In genomic region chr20:1121439-1121838, GRCh38 we compare ENCODE assay signal across 11 cellular contexts. TPM values are rescaled to one million over a fixed set of nuclear protein-coding genes. Genes with fewer than 3 reads are reported as not detected.
DNase-seq lines count a peak whose midpoint lies in the region; ATAC-seq, FAIRE-seq and TF ChIP-seq lines count a peak whose summit lies in the region.
"Had no signal": no experiment of that assay in that cellular context is flagged by ENCODE, and none has a peak within 500 bp of the region (broad histone marks: within the 10 kb centered on the region; RNA-seq: fewer than 3 reads in every experiment).

No MANE protein-coding gene starts in this region.

- CTCF ChIA-PET in CD8-positive, alpha-beta memory T cell (lab: Charles Lee), result interaction anchor here (1.4 kb wide), 1 partner anchor 12 kb away, joined by 3 read pairs; no protein-coding TSS in a partner anchor

- no peak for TF ChIP-seq POLR2A in stomach (IDR thresholded peaks at IDR 0.05)

- 81 to 93% (median 90%) methylated on average over 1 of the region's 1 CpG for WGBS in stomach, 5 donors

- H3K27me3 ChIP-seq in CD8-positive, alpha-beta memory T cell (ENCODE audit: insufficient read depth, low read length, poor library complexity, severe bottlenecking), result no peaks in the 10 kb centered on the region
- no peaks in the 10 kb centered on the region for H3K27me3 ChIP-seq in muscle layer of duodenum (ENCODE audit: low read depth, low read length)
- no peaks in the 10 kb centered on the region for H3K27me3 ChIP-seq in stomach
- H3K27me3 ChIP-seq in HAP-1 (ENCODE audit: low read depth), result no peaks in the 10 kb centered on the region

- peak overlapping the region; percentile 52 to 97 (median 73) for H3K4me3 Mint-ChIP-seq in CD8-positive, alpha-beta memory T cell
- peak overlapping the region; percentile 93 for H3K4me3 Mint-ChIP-seq in activated T-helper 17 cell treated with anti-CD3 and anti-CD28 coated beads, Interleukin-2, amount 50 U/mL, for 72 hours

- FAIRE-seq in kidney (lab: Jason Lieb, UNC), result no peak

- TF ChIP-seq CTCF in stomach (IDR thresholded peaks at IDR 0.05), result no peak
- TF ChIP-seq CTCF in kidney (IDR thresholded peaks at IDR 0.05; ENCODE audit: borderline replicate concordance, extremely low read depth, insufficient read depth), result no peak

- in situ Hi-C loops in HAP-1 (cut with MboI; ENCODE audit: low sequenced_read_pairs), result loop anchor here (25.0 kb wide), 1 partner anchor 341 kb away; the partner anchor contains the start of gene NSFL1C

- H3K9me3 ChIP-seq in CD8-positive, alpha-beta memory T cell (ENCODE audit: low read length), result no peaks in the 10 kb centered on the region
- H3K9me3 ChIP-seq in muscle layer of duodenum (ENCODE audit: control insufficient read depth in 1 of 2, low read length in 2 of 2) (no peaks in the 10 kb centered on the region), stomach (no peaks in the 10 kb centered on the region), kidney (ENCODE audit: control insufficient read depth in 1 of 2, low read length in 2 of 2) (no peaks in the 10 kb centered on the region), HAP-1 (no peaks in the 10 kb centered on the region)

- peak overlapping the region; percentile 5 to 96 (median 64) for H3K27ac Mint-ChIP-seq in CD8-positive, alpha-beta memory T cell
- H3K27ac Mint-ChIP-seq in activated T-helper 17 cell treated with anti-CD3 and anti-CD28 coated beads, Interleukin-2, amount 50 U/mL, for 72 hours, result peak overlapping the region; percentile 96

- no peak for DNase-seq in CD8-positive, alpha-beta memory T cell
- DNase-seq in NCI-H2029 (lab: John Stamatoyannopoulos, UW) (peak; percentile 51), stomach (no peak), kidney (no peak), HAP-1 (ENCODE audit: low spot score in 2 of 2) (no peak), LoVo (ENCODE audit: low spot score) (no peak)
- DNase-seq: cerebellar nuclear complex; H7; stimulated activated CD4-positive, alpha-beta T cell treated with anti-CD3 and anti-CD28 coated beads, Interleukin-12 subunit alpha, Interleukin-12 subunit beta, amount 100 ng/mL, for 4 hours had no signal

- H3K36me3 Mint-ChIP-seq in CD8-positive, alpha-beta memory T cell, result peaks cover 0 to 76% (median 21%) of the 10 kb centered on the region in 3 donors
- peaks cover 76% of the 10 kb centered on the region for H3K36me3 Mint-ChIP-seq in activated T-helper 17 cell treated with anti-CD3 and anti-CD28 coated beads, Interleukin-2, amount 50 U/mL, for 72 hours (ENCODE audit: low read depth)

- POLR2A ChIA-PET in CD8-positive, alpha-beta memory T cell (lab: Charles Lee), result no interaction called here

- peaks cover 75 to 92% (median 91%) of the 10 kb centered on the region in 3 donors for H3K4me1 Mint-ChIP-seq in CD8-positive, alpha-beta memory T cell
- peaks cover 46% of the 10 kb centered on the region for H3K4me1 Mint-ChIP-seq in activated T-helper 17 cell treated with anti-CD3 and anti-CD28 coated beads, Interleukin-2, amount 50 U/mL, for 72 hours

- H3K27me3 Mint-ChIP-seq in CD8-positive, alpha-beta memory T cell, result no peaks in the 10 kb centered on the region
- H3K27me3 Mint-ChIP-seq in activated T-helper 17 cell treated with anti-CD3 and anti-CD28 coated beads, Interleukin-2, amount 50 U/mL, for 72 hours, result no peaks in the 10 kb centered on the region

- H3K9ac ChIP-seq in kidney (ENCODE audit: low read length in 2 of 2), result no peak overlapping the region

- no peak overlapping the region for H3K27ac ChIP-seq in CD8-positive, alpha-beta memory T cell (ENCODE audit: low read depth, low read length)
- H3K27ac ChIP-seq in muscle layer of duodenum (ENCODE audit: low read length), result peak overlapping the region; percentile 56
- H3K27ac ChIP-seq in stomach, result peak overlapping the region in 2 of 5 donors; percentile 27 to 82
- H3K27ac ChIP-seq in kidney (ENCODE audit: low read depth in 2 of 2, low read length in 2 of 2), result no peak overlapping the region

- H3K4me1 ChIP-seq in CD8-positive, alpha-beta memory T cell (ENCODE audit: insufficient read depth, low read length), result peaks cover 52% of the 10 kb centered on the region
- peaks cover 25 to 49% of the 10 kb centered on the region in 2 donors for H3K4me1 ChIP-seq in muscle layer of duodenum (ENCODE audit: control insufficient read depth in 1 of 2, insufficient read depth in 2 of 2, low read length in 2 of 2)
- H3K4me1 ChIP-seq in stomach, result peaks cover 48 to 73% (median 61%) of the 10 kb centered on the region in 4 donors
- H3K4me1 ChIP-seq in kidney (ENCODE audit: control insufficient read depth in 1 of 2, insufficient read depth in 1 of 2, low read depth in 1 of 2, low read length in 2 of 2), result peaks cover 12 to 22% of the 10 kb centered on the region in 2 donors
- peaks cover 4% of the 10 kb centered on the region; the same call in 1 of the 2 replicates for H3K4me1 ChIP-seq in HAP-1

- no peaks in the 10 kb centered on the region for H3K9me3 Mint-ChIP-seq in CD8-positive, alpha-beta memory T cell
- H3K9me3 Mint-ChIP-seq in activated T-helper 17 cell treated with anti-CD3 and anti-CD28 coated beads, Interleukin-2, amount 50 U/mL, for 72 hours, result no peaks in the 10 kb centered on the region

- peaks cover 15% of the 10 kb centered on the region for H3K36me3 ChIP-seq in CD8-positive, alpha-beta memory T cell (ENCODE audit: insufficient read depth, low read length)
- peaks cover 4 to 19% of the 10 kb centered on the region in 2 donors for H3K36me3 ChIP-seq in muscle layer of duodenum (ENCODE audit: control insufficient read depth in 1 of 2, insufficient read depth in 2 of 2, low read length in 2 of 2)
- H3K36me3 ChIP-seq in stomach, result peaks cover 18 to 37% (median 26%) of the 10 kb centered on the region in 4 donors
- H3K36me3 ChIP-seq in kidney (ENCODE audit: control insufficient read depth in 1 of 2, insufficient read depth in 2 of 2, low read length in 2 of 2), result peaks cover 0 to 14% of the 10 kb centered on the region in 2 donors
- peaks cover 39% of the 10 kb centered on the region for H3K36me3 ChIP-seq in HAP-1 (replicated peaks)

- no peak for TF ChIP-seq EP300 in stomach (IDR thresholded peaks at IDR 0.05)

- no peak for ATAC-seq in activated T-helper 17 cell treated with anti-CD3 and anti-CD28 coated beads, Interleukin-2, amount 50 U/mL, for 72 hours (replicated peaks)

- intact Hi-C loops in stomach (cut with DNase I; ENCODE audit: low total_unique reads), result no loop called here
- intact Hi-C loops in kidney (cut with DNase I), result no loop called here

- H3K4me3 ChIP-seq in CD8-positive, alpha-beta memory T cell (ENCODE audit: low read length), result no peak overlapping the region
- H3K4me3 ChIP-seq in muscle layer of duodenum (ENCODE audit: low read depth in 1 of 2, low read length in 2 of 2), result no peak overlapping the region
- peak overlapping the region in 1 of 4 donors; percentile 0 for H3K4me3 ChIP-seq in stomach
- H3K4me3 ChIP-seq in kidney (ENCODE audit: low read length in 2 of 2), result no peak overlapping the region
- H3K4me3 ChIP-seq in HAP-1, result no peak overlapping the region

RNA-seq across cellular contexts. Expression of gene PSMF1, which starts 3.0 kb away (rescaled TPM):
- total RNA-seq in CD8-positive, alpha-beta memory T cell, result 100 to 1,000 TPM; 169 to 189 TPM
- polyA plus RNA-seq in CD8-positive, alpha-beta memory T cell, result 185 TPM
- total RNA-seq in activated T-helper 17 cell treated with anti-CD3 and anti-CD28 coated beads, Interleukin-2, amount 50 U/mL, for 72 hours, result 100 to 1,000 TPM; 102 to 168 TPM
- 100 to 1,000 TPM in 1 of 5 donors, 10 to 100 TPM in 4; 22.0 to 297 (median 34.3) TPM for total RNA-seq in stomach
- polyA plus RNA-seq in stomach, result 10 to 100 TPM; 41.8 to 75.6 (median 44.6) TPM
- 135 TPM for total RNA-seq in kidney
- polyA plus RNA-seq in kidney (ENCODE audit: insufficient read depth, low read depth, low replicate concordance), result 93.2 TPM
